Comparison of ENCODE assay signal across 13 cellular contexts in the genomic region with DNA sequence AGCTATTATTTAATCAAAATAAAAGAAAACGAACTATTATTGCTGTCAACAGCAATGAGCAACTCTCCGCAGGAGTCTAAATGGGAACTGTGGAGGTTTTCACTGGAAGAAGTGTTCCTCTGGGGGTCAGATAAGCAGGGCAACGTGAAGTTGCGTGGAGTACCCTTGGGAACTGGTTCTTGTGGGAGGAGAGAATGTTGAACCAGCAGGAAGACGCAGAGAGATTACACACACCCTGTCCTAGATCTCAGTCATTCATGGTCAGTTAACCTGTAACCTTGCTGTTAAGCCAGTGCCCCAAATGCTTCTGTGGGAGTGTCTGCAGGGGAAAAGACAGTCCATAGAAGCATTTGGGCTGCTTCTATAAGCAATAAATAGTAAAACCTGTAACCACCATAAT. TPM values are rescaled to one million over a fixed set of nuclear protein-coding genes. Genes with fewer than 3 reads are reported as not detected.
A peak's percentile ranks its signal among the peaks of the same experiment; 100 is the strongest.
DNase-seq lines count a peak whose midpoint lies in the region; ATAC-seq and TF ChIP-seq lines count a peak whose summit lies in the region.
"Had no signal": no experiment of that assay in that cellular context is flagged by ENCODE, and none has a peak within 500 bp of the region (broad histone marks: within the 10 kb centered on the region; RNA-seq: fewer than 3 reads in every experiment).

No MANE protein-coding gene starts in this region.

- H3K36me3 ChIP-seq in SK-N-MC (ENCODE audit: insufficient read depth, low read length) (no peaks in the 10 kb centered on the region), fibroblast of lung (ENCODE audit: control insufficient read depth, insufficient read depth, low read length) (no peaks in the 10 kb centered on the region), muscle layer of duodenum (ENCODE audit: control insufficient read depth in 1 of 2, insufficient read depth in 2 of 2, low read length in 2 of 2) (no peaks in the 10 kb centered on the region)
- H3K36me3 ChIP-seq: vagina had no signal

- H3K79me2 ChIP-seq in fibroblast of lung (ENCODE audit: control insufficient read depth, insufficient read depth, low read length): no peaks in the 10 kb centered on the region

- in situ Hi-C loops in ACHN (cut with HindIII; ENCODE audit: low pct_ligation_motif_present, low pct_unique_long_range_greater_than_20kb, low sequenced_read_pairs): no loop called here

- no peak overlapping the region for H3K27ac Mint-ChIP-seq in T-helper 17 cell

- peak; percentile 89 for DNase-seq in ACHN
- DNase-seq in SK-N-MC (ENCODE audit: low read depth, low spot score): no peak
- peak in 1 of 2 donors; percentile 43 for DNase-seq in fibroblast of lung (ENCODE audit: low read depth in 2 of 2)
- DNase-seq in T-helper 17 cell: no peak
- DNase-seq: activated CD4-positive, alpha-beta T cell treated with anti-CD3 and anti-CD28 coated beads for 4 hours; DND-41; NCI-H2081 treated with DMSO at 0.1 percent for 48 hours had no signal

- H3K27me3 Mint-ChIP-seq in T-helper 17 cell: peaks cover 16% of the 10 kb centered on the region

- no peaks in the 10 kb centered on the region for H3K9me3 ChIP-seq in SK-N-MC (ENCODE audit: low read depth, low read length)
- H3K9me3 ChIP-seq in fibroblast of lung (ENCODE audit: control insufficient read depth, insufficient read depth, low read depth, low read length): no peaks in the 10 kb centered on the region
- peaks cover 0 to 7% of the 10 kb centered on the region in 2 donors for H3K9me3 ChIP-seq in muscle layer of duodenum (ENCODE audit: control insufficient read depth in 1 of 2, low read length in 2 of 2)
- H3K9me3 ChIP-seq in T-helper 17 cell (ENCODE audit: control insufficient read depth, low read length, poor library complexity, severe bottlenecking): no peaks in the 10 kb centered on the region
- H3K9me3 ChIP-seq: vagina had no signal

- no peak overlapping the region for H2AFZ ChIP-seq in fibroblast of lung (ENCODE audit: low read length)

- H3K4me1 ChIP-seq in fibroblast of lung (ENCODE audit: control insufficient read depth, extremely low read depth, insufficient read depth, low read length): peaks cover 10% of the 10 kb centered on the region
- peaks cover 4 to 8% of the 10 kb centered on the region in 2 donors for H3K4me1 ChIP-seq in muscle layer of duodenum (ENCODE audit: control insufficient read depth in 1 of 2, insufficient read depth in 2 of 2, low read length in 2 of 2)

- H3K4me2 ChIP-seq in fibroblast of lung (ENCODE audit: extremely low read depth, insufficient read depth, low read length): no peak overlapping the region

- peaks cover 10% of the 10 kb centered on the region for H3K4me1 Mint-ChIP-seq in T-helper 17 cell

- no peak overlapping the region for H3K9ac ChIP-seq in SK-N-MC (ENCODE audit: insufficient read length)
- peak overlapping the region; percentile 9 for H3K9ac ChIP-seq in fibroblast of lung (ENCODE audit: insufficient read depth, low read length)

- TF ChIP-seq CTCF in fibroblast of lung (conservative IDR thresholded peaks at IDR 0.05 in 1 of 2, IDR thresholded peaks at IDR 0.05 in 1 of 2; ENCODE audit: low read depth in 1 of 2, low read length in 2 of 2): no peak

- no peaks in the 10 kb centered on the region for H4K20me1 ChIP-seq in fibroblast of lung (ENCODE audit: control insufficient read depth, extremely low read depth, insufficient read depth, low read length)

- ATAC-seq in GM21447 (IDR thresholded peaks at IDR 0.05; ENCODE audit: unreplicated experiment) (no peak), GM19023 (IDR thresholded peaks at IDR 0.05; ENCODE audit: unreplicated experiment) (no peak), T-helper 17 cell (no peak), GM19324 (IDR thresholded peaks at IDR 0.05; ENCODE audit: low FRiP score, unreplicated experiment) (no peak)
- ATAC-seq: K562 had no signal

- H3K4me3 ChIP-seq in SK-N-MC (peak overlapping the region; percentile 6; the same call in 1 of the 2 replicates), fibroblast of lung (replicated peaks in 1 of 4; ENCODE audit: control extremely low read depth in 1 of 4, insufficient read depth in 1 of 4, low read depth in 3 of 4, low read length in 4 of 4) (no peak overlapping the region), muscle layer of duodenum (ENCODE audit: low read depth in 1 of 2, low read length in 2 of 2) (no peak overlapping the region)
- H3K4me3 ChIP-seq: K562, vagina had no signal

- no peak overlapping the region for H3K27ac ChIP-seq in SK-N-MC
- H3K27ac ChIP-seq in fibroblast of lung (ENCODE audit: insufficient read depth, low read length): peak overlapping the region; percentile 83
- H3K27ac ChIP-seq in muscle layer of duodenum (ENCODE audit: low read length): peak overlapping the region; percentile 11
- H3K27ac ChIP-seq: vagina had no signal

- H3K36me3 Mint-ChIP-seq in T-helper 17 cell (ENCODE audit: low read depth): no peaks in the 10 kb centered on the region

- no peak overlapping the region for H3K4me3 Mint-ChIP-seq in T-helper 17 cell

- H3K27me3 ChIP-seq in fibroblast of lung (ENCODE audit: control insufficient read depth, insufficient read depth, low read length): no peaks in the 10 kb centered on the region
- no peaks in the 10 kb centered on the region for H3K27me3 ChIP-seq in muscle layer of duodenum (ENCODE audit: low read depth, low read length)
- H3K27me3 ChIP-seq: vagina had no signal

RNA-seq across cellular contexts. Expression of a gene that starts 20.4 kb away (rescaled TPM):
- 11.4 and 15.7 TPM in 2 replicates for total RNA-seq in fibroblast of lung
- 5.1 and 9.8 TPM in 2 replicates for polyA plus RNA-seq in fibroblast of lung
- polyA plus RNA-seq in fibroblast of lung (2012): 4.8 and 10.6 TPM in 2 replicates
- 5.5 and 12.9 TPM in 2 replicates for polyA minus RNA-seq in fibroblast of lung (ENCODE audit: low replicate concordance)
- total RNA-seq in T-helper 17 cell: under 1 TPM in 1 of 2 donors, not detected in 1; 0.73 TPM
